ENCODE assay signal across 18 cellular contexts in the genomic region with DNA sequence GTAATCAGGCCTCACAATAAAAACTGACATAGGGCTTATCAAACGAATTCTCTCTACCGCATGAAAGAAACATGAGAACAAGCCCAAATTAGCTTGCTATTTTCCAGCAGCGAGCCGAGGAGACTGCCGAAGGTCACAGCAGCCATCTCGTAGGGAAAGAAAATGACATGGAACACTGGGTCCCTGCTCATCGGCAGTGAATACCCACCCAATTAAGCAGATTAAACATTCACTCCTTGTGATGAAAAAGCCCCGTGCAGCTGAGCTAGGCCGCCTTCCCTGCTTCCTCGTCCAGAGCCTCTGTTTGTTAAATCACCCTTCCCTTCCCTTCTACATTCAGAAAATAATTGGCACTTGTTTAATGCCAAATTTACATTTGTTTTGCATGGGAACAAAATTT.
"Had no signal": no experiment of that assay in that cellular context is flagged by ENCODE, and none has a peak within 500 bp of the region (broad histone marks: within the 10 kb centered on the region; RNA-seq: fewer than 3 reads in every experiment).

No MANE protein-coding gene starts in this region.

- ATAC-seq: left lung; naive thymus-derived CD8-positive, alpha-beta T cell; right lobe of liver had no signal

- DNase-seq: activated CD4-positive, alpha-beta T cell treated with anti-CD3 and anti-CD28 coated beads for 1 hour; activated gamma-delta T cell treated with Interleukin-2 at 50 U/mL for 16 hours; activated T-cell treated with anti-CD3 and anti-CD28 coated beads, Interleukin-2, amount 50 U/mL, for 1 hour; brain microvascular endothelial cell; dermis blood vessel endothelial cell; effector CD8-positive, alpha-beta T cell; foreskin melanocyte; immature natural killer cell; left lung; naive thymus-derived CD8-positive, alpha-beta T cell; right lobe of liver; stimulated activated CD4-positive, alpha-beta T cell treated with anti-CD3 and anti-CD28 coated beads, Interleukin-1b, Interleukin-23, amount 100 ng/mL, for 48 hours; trophoblast cell; uterus had no signal

- H3K36me3 ChIP-seq: brain microvascular endothelial cell, left lung, right lobe of liver, suprapubic skin, uterus had no signal

- H3K4me3 ChIP-seq: hepatocyte, left lung, lung, right lobe of liver, skin epidermis, suprapubic skin, uterus had no signal

- H3K79me2 ChIP-seq: hepatocyte had no signal

- H3K27me3 ChIP-seq: brain microvascular endothelial cell, hepatocyte, left lung, right lobe of liver, suprapubic skin, uterus had no signal

- H3K4me1 ChIP-seq: left lung, right lobe of liver, suprapubic skin, uterus had no signal

- H3K27ac ChIP-seq: brain microvascular endothelial cell, hepatocyte, left lung, right lobe of liver, skin epidermis, suprapubic skin, uterus had no signal

- H3K4me2 ChIP-seq: hepatocyte had no signal
